ENCODE assay signal across 10 cellular contexts in the genomic region with DNA sequence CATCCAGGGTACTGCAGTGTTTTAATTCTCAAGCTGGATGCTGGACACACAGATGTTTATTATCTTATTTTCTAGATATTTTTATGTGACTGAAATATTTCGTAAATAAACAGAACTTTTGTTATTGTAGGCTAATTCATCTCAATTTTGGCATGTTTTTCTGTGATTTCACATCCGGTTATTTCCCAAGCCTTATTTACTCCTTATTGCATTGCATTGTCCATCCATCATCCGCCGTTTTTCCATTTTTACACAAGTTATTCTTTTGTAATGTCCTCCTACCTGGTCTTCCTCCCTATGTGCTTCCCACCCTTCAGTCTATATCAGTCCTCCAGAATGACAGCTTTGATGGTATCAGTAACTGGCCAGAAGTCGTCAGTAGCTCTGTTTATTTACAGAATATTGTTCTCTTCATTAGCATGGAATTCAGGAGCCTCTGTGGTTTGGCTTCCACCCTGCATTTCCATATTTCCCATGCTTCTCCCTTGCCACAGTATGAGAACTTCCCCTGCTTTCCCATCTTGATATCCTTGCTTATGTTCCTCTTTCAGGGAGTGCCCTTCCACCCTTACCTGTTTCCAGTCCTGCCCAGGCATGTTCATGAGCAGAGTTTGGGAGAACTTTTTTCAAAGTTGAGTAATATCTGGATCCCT. TPM values are rescaled to one million over a fixed set of nuclear protein-coding genes. Genes with fewer than 3 reads are reported as not detected.
A peak's percentile ranks its signal among the peaks of the same experiment; 100 is the strongest.
DNase-seq lines count a peak whose midpoint lies in the region; ATAC-seq and TF ChIP-seq lines count a peak whose summit lies in the region.
"Had no signal": no experiment of that assay in that cellular context is flagged by ENCODE, and none has a peak within 500 bp of the region (broad histone marks: within the 10 kb centered on the region; RNA-seq: fewer than 3 reads in every experiment).

No MANE protein-coding gene starts in this region.

- no peaks in the 10 kb centered on the region for H3K36me3 Mint-ChIP-seq in nephron (ENCODE audit: low read depth)
- H3K36me3 Mint-ChIP-seq in activated T-helper 17 cell treated with anti-CD3 and anti-CD28 coated beads, Interleukin-2, amount 50 U/mL, for 72 hours (ENCODE audit: low read depth): no peaks in the 10 kb centered on the region
- H3K36me3 Mint-ChIP-seq: activated naive CD4-positive, alpha-beta T cell treated with anti-CD3 and anti-CD28 coated beads, Interleukin-2, amount 50 U/mL, for 24 hours had no signal

- TF ChIP-seq CTCF in cardiac fibroblast (IDR thresholded peaks at IDR 0.05; ENCODE audit: low read depth, low read length) (no peak), nephron (IDR thresholded peaks at IDR 0.05; ENCODE audit: unreplicated experiment in 3 of 3) (no peak), BE2C (IDR thresholded peaks at IDR 0.05; ENCODE audit: low read depth, low read length) (no peak)

- no peaks in the 10 kb centered on the region for H3K27me3 Mint-ChIP-seq in nephron (ENCODE audit: low read depth)
- H3K27me3 Mint-ChIP-seq in activated T-helper 17 cell treated with anti-CD3 and anti-CD28 coated beads, Interleukin-2, amount 50 U/mL, for 72 hours: no peaks in the 10 kb centered on the region
- H3K27me3 Mint-ChIP-seq: activated naive CD4-positive, alpha-beta T cell treated with anti-CD3 and anti-CD28 coated beads, Interleukin-2, amount 50 U/mL, for 24 hours had no signal

- DNase-seq in GM04503 (ENCODE audit: low read depth) (peak; percentile 57), cardiac fibroblast (ENCODE audit: low read depth in 2 of 2) (peak; percentile 61 to 88), T-helper 1 cell (no peak), BE2C (no peak), anterior cingulate cortex (lab: John Stamatoyannopoulos, UW) (no peak)

- H3K9me3 ChIP-seq in BE2C: no peaks in the 10 kb centered on the region

- H3K27ac Mint-ChIP-seq in nephron: peak overlapping the region; percentile 18 to 51 (median 23)
- no peak overlapping the region for H3K27ac Mint-ChIP-seq in activated T-helper 17 cell treated with anti-CD3 and anti-CD28 coated beads, Interleukin-2, amount 50 U/mL, for 72 hours

- no peaks in the 10 kb centered on the region for H3K27me3 ChIP-seq in BE2C

- peak overlapping the region in 1 of 2 donors; percentile 22 for H3K4me3 ChIP-seq in cardiac fibroblast (replicated peaks in 1 of 2; ENCODE audit: low read depth in 2 of 2, low read length in 2 of 2)
- H3K4me3 ChIP-seq in BE2C (ENCODE audit: low read depth, low read length): no peak overlapping the region
- H3K4me3 ChIP-seq: skin epidermis had no signal

- peak; percentile 12 for ATAC-seq in HG03378 (IDR thresholded peaks at IDR 0.05; ENCODE audit: unreplicated experiment)
- ATAC-seq in activated T-helper 17 cell treated with anti-CD3 and anti-CD28 coated beads, Interleukin-2, amount 50 U/mL, for 72 hours (replicated peaks): no peak

- H3K4me1 ChIP-seq in BE2C: peaks cover 7% of the 10 kb centered on the region

- H3K9me3 Mint-ChIP-seq in nephron: no peaks in the 10 kb centered on the region
- peaks cover 19% of the 10 kb centered on the region for H3K9me3 Mint-ChIP-seq in activated T-helper 17 cell treated with anti-CD3 and anti-CD28 coated beads, Interleukin-2, amount 50 U/mL, for 72 hours

- no peaks in the 10 kb centered on the region for H3K36me3 ChIP-seq in BE2C

- H3K4me3 Mint-ChIP-seq in nephron: no peak overlapping the region
- no peak overlapping the region for H3K4me3 Mint-ChIP-seq in activated T-helper 17 cell treated with anti-CD3 and anti-CD28 coated beads, Interleukin-2, amount 50 U/mL, for 72 hours
- H3K4me3 Mint-ChIP-seq: activated naive CD4-positive, alpha-beta T cell treated with anti-CD3 and anti-CD28 coated beads, Interleukin-2, amount 50 U/mL, for 24 hours had no signal

- peaks cover 56% of the 10 kb centered on the region for H3K4me1 Mint-ChIP-seq in nephron
- no peaks in the 10 kb centered on the region for H3K4me1 Mint-ChIP-seq in activated T-helper 17 cell treated with anti-CD3 and anti-CD28 coated beads, Interleukin-2, amount 50 U/mL, for 72 hours

RNA-seq across cellular contexts. Expression of gene GNAI1, which starts 16.1 kb away (rescaled TPM):
- polyA plus RNA-seq in BE2C (2012; ENCODE audit: insufficient read depth, insufficient read length, low read depth): 11.4 TPM
- not detected for total RNA-seq in activated T-helper 17 cell treated with anti-CD3 and anti-CD28 coated beads, Interleukin-2, amount 50 U/mL, for 72 hours

Comparison
In these comparisons a context has a peak if more than half of its experiments do, and no peak if none do; other contexts are left out.
1. DNase-seq: peak in GM04503 (single experiment) and cardiac fibroblast (2 of 2); none in T-helper 1 cell (0 of 5), BE2C (single experiment) and anterior cingulate cortex (0 of 58).